ENCODE assay signal across 27 cellular contexts in genomic region chr11:34033399-34033798, GRCh38.
"Had no signal": no experiment of that assay in that cellular context is flagged by ENCODE, and none has a peak within 500 bp of the region (broad histone marks: within the 10 kb centered on the region; RNA-seq: fewer than 3 reads in every experiment).

No MANE protein-coding gene starts in this region.

- H3K36me3 ChIP-seq: colonic mucosa, esophagus muscularis mucosa, esophagus squamous epithelium, gastrocnemius medialis, gastroesophageal sphincter, heart left ventricle, heart right ventricle had no signal

- FAIRE-seq: colon, endometrium, endothelial cell of umbilical vein, frontal cortex had no signal

- DNase-seq: colonic mucosa; cortex of kidney; dermis blood vessel endothelial cell; dorsolateral prefrontal cortex; effector CD4-positive, alpha-beta T cell; effector CD8-positive, alpha-beta T cell; effector memory CD4-positive, alpha-beta T cell; effector memory CD8-positive, alpha-beta T cell; endodermal cell; erythroblast; esophagus squamous epithelium; foreskin fibroblast; foreskin melanocyte; gastrocnemius medialis; glutamatergic neuron; head of caudate nucleus; heart left ventricle; heart right ventricle had no signal

- H3K4me3 ChIP-seq: colonic mucosa, coronary artery, dorsolateral prefrontal cortex, esophagus muscularis mucosa, esophagus squamous epithelium, gastrocnemius medialis, gastroesophageal sphincter, heart left ventricle, heart right ventricle had no signal

- H3K27me3 ChIP-seq: colonic mucosa, dorsolateral prefrontal cortex, esophagus muscularis mucosa, esophagus squamous epithelium, foreskin keratinocyte, gastrocnemius medialis, gastroesophageal sphincter, heart left ventricle, heart right ventricle had no signal

- H3K4me1 ChIP-seq: colonic mucosa, esophagus muscularis mucosa, gastroesophageal sphincter had no signal

- H3K27ac ChIP-seq: colonic mucosa, coronary artery, dorsolateral prefrontal cortex, epithelial cell of prostate, esophagus muscularis mucosa, esophagus squamous epithelium, foreskin keratinocyte, gastrocnemius medialis, gastroesophageal sphincter, heart left ventricle, heart right ventricle had no signal

- H3K9me3 ChIP-seq: colonic mucosa, esophagus muscularis mucosa, esophagus squamous epithelium, gastrocnemius medialis, gastroesophageal sphincter, heart left ventricle, heart right ventricle had no signal

- ATAC-seq: effector memory CD8-positive, alpha-beta T cell; foreskin keratinocyte; gastrocnemius medialis; gastroesophageal sphincter; heart left ventricle; heart right ventricle had no signal
